Comparison of ENCODE assay signal across 21 cellular contexts in genomic region chr1:65911679-65912078, GRCh38.
"Had no signal": no experiment of that assay in that cellular context is flagged by ENCODE, and none has a peak within 500 bp of the region (broad histone marks: within the 10 kb centered on the region; RNA-seq: fewer than 3 reads in every experiment).

No MANE protein-coding gene starts in this region.

- H3K27ac ChIP-seq: adrenal gland, colonic mucosa, gastroesophageal sphincter, spleen, testis, uterus had no signal

- H3K4me3 ChIP-seq: adrenal gland, colonic mucosa, gastroesophageal sphincter, spleen, testis, uterus had no signal

- H3K9me3 ChIP-seq: adrenal gland, colonic mucosa, gastroesophageal sphincter, spleen, testis, uterus had no signal

- DNase-seq: activated CD4-positive, alpha-beta T cell treated with anti-CD3 and anti-CD28 coated beads for 1 hour; activated CD4-positive, alpha-beta T cell treated with anti-CD3 and anti-CD28 coated beads, Interleukin-2, amount 50 U/mL, for 1 hour; activated CD8-positive, alpha-beta T cell treated with anti-CD3 and anti-CD28 coated beads, Interleukin-2, amount 10 ng/mL, durations not matched to agents 7 days and 5 days; activated naive CD4-positive, alpha-beta T cell; activated T-cell treated with anti-CD3 and anti-CD28 coated beads, Interleukin-2, amount 50 U/mL, for 1 hour; adrenal gland; colonic mucosa; hypothalamus; posterior cingulate gyrus; retina; spleen; stimulated activated CD4-positive, alpha-beta T cell treated with anti-CD3 and anti-CD28 coated beads, Interleukin-4, amount 100 ng/mL, for 1 hour; stimulated activated naive CD4-positive, alpha-beta T cell; T-helper 9 cell; testis; trophoblast cell; uterus had no signal

- FAIRE-seq: astrocyte, bronchial epithelial cell, islet of Langerhans had no signal

- H3K4me1 ChIP-seq: adrenal gland, colonic mucosa, gastroesophageal sphincter, spleen, testis, uterus had no signal

- H3K27me3 ChIP-seq: colonic mucosa, gastroesophageal sphincter, spleen, testis, uterus had no signal

- H3K36me3 ChIP-seq: adrenal gland, colonic mucosa, gastroesophageal sphincter, spleen, uterus had no signal
